In genomic region chr10:21985541-21985940, GRCh38 we compare ENCODE assay signal across 21 cellular contexts.
"Had no signal": no experiment of that assay in that cellular context is flagged by ENCODE, and none has a peak within 500 bp of the region (broad histone marks: within the 10 kb centered on the region; RNA-seq: fewer than 3 reads in every experiment).

No MANE protein-coding gene starts in this region.

- H3K27me3 ChIP-seq: gastrocnemius medialis, right lobe of liver, spleen had no signal

- H3K4me1 ChIP-seq: gastrocnemius medialis, right lobe of liver had no signal

- ATAC-seq: activated CD4-positive, alpha-beta T cell treated with anti-CD3 and anti-CD28 coated beads for 36 hours; activated T-cell treated with anti-CD3 and anti-CD28 coated beads, Interleukin-2, amount 50 U/mL, for 72 hours; effector memory CD8-positive, alpha-beta T cell; gastrocnemius medialis; left ventricle myocardium superior; psoas muscle; right lobe of liver; stimulated activated naive CD8-positive, alpha-beta T cell treated with anti-CD3 and anti-CD28 coated beads, Interleukin-15, Interleukin-2, amounts not matched to agents 100 U/mL and 50 U/mL, for 24 hours had no signal

- DNase-seq: activated CD4-positive, alpha-beta memory T cell treated with anti-CD3 and anti-CD28 coated beads, Interleukin-2, amount 10 ng/mL, durations not matched to agents 7 days and 5 days; activated CD4-positive, alpha-beta T cell treated with anti-CD3 and anti-CD28 coated beads for 36 hours; activated CD8-positive, alpha-beta memory T cell treated with anti-CD3 and anti-CD28 coated beads, Interleukin-2, amount 50 U/mL, for 4 hours; activated gamma-delta T cell treated with Interleukin-2 at 50 U/mL for 16 hours; activated naive CD8-positive, alpha-beta T cell treated with anti-CD3 and anti-CD28 coated beads for 36 hours; activated T-cell treated with anti-CD3 and anti-CD28 coated beads, Interleukin-2, amount 50 U/mL, for 72 hours; aorta; caudate nucleus; cortex of kidney; effector memory CD8-positive, alpha-beta T cell; gastrocnemius medialis; left ventricle myocardium superior; mesenchymal stem cell; psoas muscle; right lobe of liver; spleen; stimulated activated CD8-positive, alpha-beta memory T cell treated with anti-CD3 and anti-CD28 coated beads, Interleukin-4, amount 100 ng/mL, for 48 hours; stimulated activated naive CD8-positive, alpha-beta T cell treated with anti-CD3 and anti-CD28 coated beads, Interleukin-15, Interleukin-2, amounts not matched to agents 100 U/mL and 50 U/mL, for 24 hours; T1000 had no signal

- H3K4me3 ChIP-seq: gastrocnemius medialis, psoas muscle, right lobe of liver, spleen had no signal

- H3K27ac ChIP-seq: epithelial cell of prostate, gastrocnemius medialis, psoas muscle, right lobe of liver, spleen, VCaP had no signal
